ENCODE assay signal across 11 cellular contexts in the genomic region with DNA sequence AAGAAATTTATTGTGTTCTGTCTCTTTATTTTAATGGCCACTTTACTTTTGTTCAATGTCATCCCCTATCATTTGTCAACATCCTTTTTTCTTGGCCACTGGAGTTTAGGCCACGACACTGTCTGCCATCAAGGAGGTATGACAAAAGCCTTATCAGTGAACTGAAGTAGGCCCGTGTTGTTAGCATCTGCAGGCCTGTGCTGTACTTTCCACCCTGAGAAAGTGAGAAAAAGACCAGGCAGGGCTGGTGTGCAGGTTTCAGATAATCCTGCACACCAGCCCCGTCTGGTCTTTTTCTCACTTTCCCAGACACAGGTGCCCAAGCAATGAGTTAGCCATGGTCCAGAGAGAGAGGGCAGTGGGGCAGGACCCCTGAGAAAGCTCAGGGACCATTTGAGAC.
"Had no signal": no experiment of that assay in that cellular context is flagged by ENCODE, and none has a peak within 500 bp of the region (broad histone marks: within the 10 kb centered on the region; RNA-seq: fewer than 3 reads in every experiment).

No MANE protein-coding gene starts in this region.

- H3K27ac ChIP-seq: ascending aorta, colonic mucosa, spleen, tibial nerve had no signal

- H3K4me1 ChIP-seq: colonic mucosa had no signal

- H3K36me3 ChIP-seq: colonic mucosa had no signal

- H3K4me3 ChIP-seq: ascending aorta, colonic mucosa, spleen, tibial nerve had no signal

- ATAC-seq: activated naive CD8-positive, alpha-beta T cell treated with anti-CD3 and anti-CD28 coated beads, Interleukin-2, amount 50 U/mL, for 24 hours; left ventricle myocardium superior; stimulated activated memory B cell treated with anti-CD40 and anti-IgM and Interleukin-4, amounts not matched to agents 10 μg/mL and 1 μg/mL and 100 μg/mL, for 72 hours had no signal

- DNase-seq: activated CD4-positive, alpha-beta T cell treated with anti-CD3 and anti-CD28 coated beads for 48 hours; activated naive CD4-positive, alpha-beta T cell treated with Interleukin-2 at 50 U/mL for 16 hours; activated naive CD8-positive, alpha-beta T cell treated with anti-CD3 and anti-CD28 coated beads, Interleukin-2, amount 50 U/mL, for 24 hours; colonic mucosa; kidney; left ventricle myocardium superior; spleen; stimulated activated CD4-positive, alpha-beta T cell treated with anti-CD3 and anti-CD28 coated beads, Interleukin-1b, Interleukin-23, amount 100 ng/mL, for 48 hours had no signal

- H3K9me3 ChIP-seq: ascending aorta, colonic mucosa, spleen, tibial nerve had no signal

- H3K27me3 ChIP-seq: ascending aorta, colonic mucosa, tibial nerve had no signal
